ENCODE assay signal across 1 cellular context in the genomic region with DNA sequence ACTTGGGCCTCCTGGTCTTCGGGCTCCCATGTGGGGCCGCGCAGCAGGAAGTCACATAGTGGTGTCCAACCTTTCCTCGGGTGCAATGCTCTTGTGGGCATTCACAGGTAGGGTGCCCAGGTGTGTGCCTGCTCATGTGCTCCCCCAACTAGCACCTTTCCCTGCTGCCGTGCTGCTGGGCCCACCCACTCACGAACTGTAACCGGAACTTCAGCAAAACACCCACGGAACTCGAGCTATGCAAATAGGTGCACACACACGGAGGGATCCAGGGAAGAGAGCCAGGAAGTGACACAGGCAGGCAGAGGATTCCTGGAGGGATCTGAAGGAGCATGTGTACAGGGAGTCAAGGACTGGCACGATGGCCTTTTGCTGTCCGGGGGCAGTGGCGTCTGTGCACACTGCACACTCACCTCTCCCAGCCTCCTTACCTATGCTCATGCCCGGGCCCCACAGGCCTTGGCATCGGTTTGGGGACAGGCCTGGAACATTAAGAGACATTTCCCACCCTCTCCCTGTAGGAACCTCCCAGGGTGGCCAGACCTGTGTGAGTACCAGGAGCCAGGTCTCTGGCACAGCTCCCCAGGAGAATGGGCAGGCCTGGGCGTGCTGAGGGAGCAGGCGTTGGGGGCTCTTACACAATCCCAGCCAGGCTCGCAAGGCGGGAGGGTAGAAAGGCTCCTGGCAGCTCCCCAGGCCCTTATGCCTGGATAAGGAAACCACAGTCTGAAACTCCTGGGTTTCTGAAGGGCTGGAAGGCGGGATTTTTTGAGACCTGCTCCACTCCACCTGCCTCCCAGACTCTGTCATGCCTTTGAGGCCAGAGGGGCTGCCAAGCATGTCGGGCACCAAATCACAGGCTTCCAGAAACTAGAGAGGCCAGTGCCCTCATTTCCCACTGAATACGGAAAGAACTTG.
A peak's percentile ranks its signal among the peaks of the same experiment; 100 is the strongest.
TF ChIP-seq lines count a peak whose summit lies in the region.

No MANE protein-coding gene starts in this region.

TF ChIP-seq in HEK293, 187 proteins besides CTCF, POLR2A, EP300 and RAD21 (continued from another document):
- TF ChIP-seq SP2 (tag by site-specific recombination; IDR thresholded peaks at IDR 0.05) (peak; percentile 11; the same call in 1 of the 2 replicates), ZIC2 (tag by site-specific recombination; IDR thresholded peaks at IDR 0.05) (peak; percentile 80), ZBTB1 (tag by site-specific recombination; IDR thresholded peaks at IDR 0.05) (no peak), ZNF707 (tag by site-specific recombination; IDR thresholded peaks at IDR 0.05) (peak; percentile 62; the same call in 1 of the 2 replicates), ZBTB8A (tag by site-specific recombination; IDR thresholded peaks at IDR 0.05) (peak; percentile 85), HOXA7 (CRISPR knock-in tag; IDR thresholded peaks at IDR 0.05; ENCODE audit: borderline replicate concordance) (no peak), ZNF624 (tag by site-specific recombination; IDR thresholded peaks at IDR 0.05) (no peak), GLIS1 (tag by site-specific recombination; IDR thresholded peaks at IDR 0.05) (peak; percentile 89), ZBTB21 (tag by site-specific recombination; IDR thresholded peaks at IDR 0.05) (no peak)
- TF ChIP-seq, protein P1, sequence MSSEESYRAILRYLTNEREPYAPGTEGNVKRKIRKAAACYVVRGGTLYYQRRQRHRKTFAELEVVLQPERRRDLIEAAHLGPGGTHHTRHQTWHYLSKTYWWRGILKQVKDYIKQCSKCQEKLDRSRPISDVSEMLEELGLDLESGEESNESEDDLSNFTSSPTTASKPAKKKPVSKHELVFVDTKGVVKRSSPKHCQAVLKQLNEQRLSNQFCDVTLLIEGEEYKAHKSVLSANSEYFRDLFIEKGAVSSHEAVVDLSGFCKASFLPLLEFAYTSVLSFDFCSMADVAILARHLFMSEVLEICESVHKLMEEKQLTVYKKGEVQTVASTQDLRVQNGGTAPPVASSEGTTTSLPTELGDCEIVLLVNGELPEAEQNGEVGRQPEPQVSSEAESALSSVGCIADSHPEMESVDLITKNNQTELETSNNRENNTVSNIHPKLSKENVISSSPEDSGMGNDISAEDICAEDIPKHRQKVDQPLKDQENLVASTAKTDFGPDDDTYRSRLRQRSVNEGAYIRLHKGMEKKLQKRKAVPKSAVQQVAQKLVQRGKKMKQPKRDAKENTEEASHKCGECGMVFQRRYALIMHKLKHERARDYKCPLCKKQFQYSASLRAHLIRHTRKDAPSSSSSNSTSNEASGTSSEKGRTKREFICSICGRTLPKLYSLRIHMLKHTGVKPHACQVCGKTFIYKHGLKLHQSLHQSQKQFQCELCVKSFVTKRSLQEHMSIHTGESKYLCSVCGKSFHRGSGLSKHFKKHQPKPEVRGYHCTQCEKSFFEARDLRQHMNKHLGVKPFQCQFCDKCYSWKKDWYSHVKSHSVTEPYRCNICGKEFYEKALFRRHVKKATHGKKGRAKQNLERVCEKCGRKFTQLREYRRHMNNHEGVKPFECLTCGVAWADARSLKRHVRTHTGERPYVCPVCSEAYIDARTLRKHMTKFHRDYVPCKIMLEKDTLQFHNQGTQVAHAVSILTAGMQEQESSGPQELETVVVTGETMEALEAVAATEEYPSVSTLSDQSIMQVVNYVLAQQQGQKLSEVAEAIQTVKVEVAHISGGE (tag by site-specific recombination; conservative IDR thresholded peaks at IDR 0.05; ENCODE audit: low read depth): peak; percentile 68
